In the genomic region with DNA sequence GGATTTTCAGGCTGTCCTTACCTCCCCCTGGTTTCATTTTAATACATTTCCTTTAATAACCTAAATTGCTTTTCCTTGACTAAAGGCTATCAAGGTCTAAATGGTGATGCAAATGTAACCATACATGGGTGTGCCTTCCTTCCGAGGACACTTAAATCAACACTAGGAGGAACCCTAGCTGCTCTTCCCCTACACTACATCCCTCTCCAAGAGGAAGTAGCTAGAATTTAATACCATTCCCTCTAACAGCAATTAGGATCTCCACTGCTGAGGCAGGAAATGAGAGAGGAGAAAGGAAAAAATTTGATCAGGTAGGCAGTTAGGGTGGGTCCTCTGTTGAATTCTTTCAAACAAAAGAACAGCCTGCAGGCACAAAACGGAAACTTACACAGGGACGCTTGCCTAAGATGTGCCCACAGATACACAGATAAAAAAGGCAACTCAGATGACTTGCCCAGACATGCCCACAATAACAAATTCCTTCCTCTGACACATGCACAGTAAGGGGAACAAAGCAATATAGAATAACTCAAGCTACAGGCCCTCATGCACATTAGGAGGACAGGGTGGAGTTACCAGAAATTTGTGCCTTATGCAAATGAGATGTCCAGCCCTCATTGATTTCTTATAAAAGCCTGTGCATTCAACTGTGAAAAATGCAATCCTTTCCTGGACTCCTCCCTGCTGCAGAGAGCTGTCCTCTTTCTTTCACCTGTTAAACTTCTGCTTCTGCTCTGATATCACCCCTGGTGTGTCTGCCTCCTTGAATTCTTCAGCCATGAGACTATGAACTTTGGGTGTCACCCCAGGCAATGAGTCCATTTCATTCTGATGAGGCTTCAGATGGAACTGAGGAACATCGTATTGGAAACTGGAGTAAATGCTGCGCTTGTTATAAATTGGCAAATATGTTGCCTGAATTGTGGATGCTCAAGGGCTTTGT, we compare ENCODE assay signal across 1 cellular context.
TF ChIP-seq lines count a peak whose summit lies in the region.

No MANE protein-coding gene starts in this region.

TF ChIP-seq in GM23338, 12 proteins besides CTCF, POLR2A, EP300 and RAD21:
- TF ChIP-seq, protein P1, sequence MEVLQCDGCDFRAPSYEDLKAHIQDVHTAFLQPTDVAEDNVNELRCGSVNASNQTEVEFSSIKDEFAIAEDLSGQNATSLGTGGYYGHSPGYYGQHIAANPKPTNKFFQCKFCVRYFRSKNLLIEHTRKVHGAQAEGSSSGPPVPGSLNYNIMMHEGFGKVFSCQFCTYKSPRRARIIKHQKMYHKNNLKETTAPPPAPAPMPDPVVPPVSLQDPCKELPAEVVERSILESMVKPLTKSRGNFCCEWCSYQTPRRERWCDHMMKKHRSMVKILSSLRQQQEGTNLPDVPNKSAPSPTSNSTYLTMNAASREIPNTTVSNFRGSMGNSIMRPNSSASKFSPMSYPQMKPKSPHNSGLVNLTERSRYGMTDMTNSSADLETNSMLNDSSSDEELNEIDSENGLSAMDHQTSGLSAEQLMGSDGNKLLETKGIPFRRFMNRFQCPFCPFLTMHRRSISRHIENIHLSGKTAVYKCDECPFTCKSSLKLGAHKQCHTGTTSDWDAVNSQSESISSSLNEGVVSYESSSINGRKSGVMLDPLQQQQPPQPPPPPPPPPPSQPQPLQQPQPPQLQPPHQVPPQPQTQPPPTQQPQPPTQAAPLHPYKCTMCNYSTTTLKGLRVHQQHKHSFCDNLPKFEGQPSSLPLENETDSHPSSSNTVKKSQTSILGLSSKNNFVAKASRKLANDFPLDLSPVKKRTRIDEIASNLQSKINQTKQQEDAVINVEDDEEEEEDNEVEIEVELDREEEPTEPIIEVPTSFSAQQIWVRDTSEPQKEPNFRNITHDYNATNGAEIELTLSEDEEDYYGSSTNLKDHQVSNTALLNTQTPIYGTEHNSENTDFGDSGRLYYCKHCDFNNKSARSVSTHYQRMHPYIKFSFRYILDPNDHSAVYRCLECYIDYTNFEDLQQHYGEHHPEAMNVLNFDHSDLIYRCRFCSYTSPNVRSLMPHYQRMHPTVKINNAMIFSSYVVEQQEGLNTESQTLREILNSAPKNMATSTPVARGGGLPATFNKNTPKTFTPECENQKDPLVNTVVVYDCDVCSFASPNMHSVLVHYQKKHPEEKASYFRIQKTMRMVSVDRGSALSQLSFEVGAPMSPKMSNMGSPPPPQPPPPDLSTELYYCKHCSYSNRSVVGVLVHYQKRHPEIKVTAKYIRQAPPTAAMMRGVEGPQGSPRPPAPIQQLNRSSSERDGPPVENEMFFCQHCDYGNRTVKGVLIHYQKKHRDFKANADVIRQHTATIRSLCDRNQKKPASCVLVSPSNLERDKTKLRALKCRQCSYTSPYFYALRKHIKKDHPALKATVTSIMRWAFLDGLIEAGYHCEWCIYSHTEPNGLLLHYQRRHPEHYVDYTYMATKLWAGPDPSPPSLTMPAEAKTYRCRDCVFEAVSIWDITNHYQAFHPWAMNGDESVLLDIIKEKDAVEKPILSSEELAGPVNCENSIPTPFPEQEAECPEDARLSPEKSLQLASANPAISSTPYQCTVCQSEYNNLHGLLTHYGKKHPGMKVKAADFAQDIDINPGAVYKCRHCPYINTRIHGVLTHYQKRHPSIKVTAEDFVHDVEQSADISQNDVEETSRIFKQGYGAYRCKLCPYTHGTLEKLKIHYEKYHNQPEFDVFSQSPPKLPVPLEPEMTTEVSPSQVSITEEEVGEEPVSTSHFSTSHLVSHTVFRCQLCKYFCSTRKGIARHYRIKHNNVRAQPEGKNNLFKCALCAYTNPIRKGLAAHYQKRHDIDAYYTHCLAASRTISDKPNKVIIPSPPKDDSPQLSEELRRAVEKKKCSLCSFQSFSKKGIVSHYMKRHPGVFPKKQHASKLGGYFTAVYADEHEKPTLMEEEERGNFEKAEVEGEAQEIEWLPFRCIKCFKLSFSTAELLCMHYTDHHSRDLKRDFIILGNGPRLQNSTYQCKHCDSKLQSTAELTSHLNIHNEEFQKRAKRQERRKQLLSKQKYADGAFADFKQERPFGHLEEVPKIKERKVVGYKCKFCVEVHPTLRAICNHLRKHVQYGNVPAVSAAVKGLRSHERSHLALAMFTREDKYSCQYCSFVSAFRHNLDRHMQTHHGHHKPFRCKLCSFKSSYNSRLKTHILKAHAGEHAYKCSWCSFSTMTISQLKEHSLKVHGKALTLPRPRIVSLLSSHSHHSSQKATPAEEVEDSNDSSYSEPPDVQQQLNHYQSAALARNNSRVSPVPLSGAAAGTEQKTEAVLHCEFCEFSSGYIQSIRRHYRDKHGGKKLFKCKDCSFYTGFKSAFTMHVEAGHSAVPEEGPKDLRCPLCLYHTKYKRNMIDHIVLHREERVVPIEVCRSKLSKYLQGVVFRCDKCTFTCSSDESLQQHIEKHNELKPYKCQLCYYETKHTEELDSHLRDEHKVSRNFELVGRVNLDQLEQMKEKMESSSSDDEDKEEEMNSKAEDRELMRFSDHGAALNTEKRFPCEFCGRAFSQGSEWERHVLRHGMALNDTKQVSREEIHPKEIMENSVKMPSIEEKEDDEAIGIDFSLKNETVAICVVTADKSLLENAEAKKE (CRISPR knock-in tag; IDR thresholded peaks at IDR 0.05) = no peak
- TF ChIP-seq EZH2phosphoT487 (IDR thresholded peaks at IDR 0.05; ENCODE audit: unreplicated experiment) (no peak), REST (IDR thresholded peaks at IDR 0.05; ENCODE audit: unreplicated experiment) (no peak)
